In genomic region chr7:12827920-12828319, GRCh38 we compare ENCODE assay signal across 29 cellular contexts.
DNase-seq lines count a peak whose midpoint lies in the region; ATAC-seq, FAIRE-seq and TF ChIP-seq lines count a peak whose summit lies in the region.
"Had no signal": no experiment of that assay in that cellular context is flagged by ENCODE, and none has a peak within 500 bp of the region (broad histone marks: within the 10 kb centered on the region; RNA-seq: fewer than 3 reads in every experiment).

No MANE protein-coding gene starts in this region.

- H3K4me3 ChIP-seq in breast epithelium (no peak overlapping the region), astrocyte (ENCODE audit: insufficient read depth, low read depth, low read length) (no peak overlapping the region)
- H3K4me3 ChIP-seq: gastrocnemius medialis, Peyer's patch, SJSA1, tibial artery had no signal

- POLR2A ChIA-PET in MCF 10A (lab: Yijun Ruan, JAX) = interaction anchor here (0.8 to 1.5 kb wide), 4 partner anchors 8 to 39 kb away, joined by 3 to 6 read pairs (median 3); no protein-coding TSS in a partner anchor

- CTCF ChIA-PET in MCF 10A (lab: Yijun Ruan, JAX) = interaction anchor here (0.5 to 0.6 kb wide), 3 partner anchors 28 to 455 kb away, joined by 3 read pairs; no protein-coding TSS in a partner anchor

- no peaks in the 10 kb centered on the region for H4K20me1 ChIP-seq in astrocyte (ENCODE audit: insufficient read depth, low read length)

- no peak for TF ChIP-seq POLR2A in breast epithelium (IDR thresholded peaks at IDR 0.05)

- no peaks in the 10 kb centered on the region for H3K79me2 ChIP-seq in astrocyte (ENCODE audit: insufficient read depth, low read length)

- no peak overlapping the region for H3K4me2 ChIP-seq in astrocyte (ENCODE audit: low read length)

- H3K4me1 Mint-ChIP-seq in MCF 10A (ENCODE audit: insufficient read depth, unreplicated experiment) (peaks cover 13% of the 10 kb centered on the region), astrocyte (ENCODE audit: low read depth, unreplicated experiment) (peaks cover 5% of the 10 kb centered on the region), type B pancreatic cell (ENCODE audit: unreplicated experiment) (no peaks in the 10 kb centered on the region)
- H3K4me1 Mint-ChIP-seq: activated naive CD8-positive, alpha-beta T cell treated with anti-CD3 and anti-CD28 coated beads for 36 hours; B cell; naive B cell; stimulated activated naive CD8-positive, alpha-beta T cell treated with anti-CD3 and anti-CD28 coated beads, Interleukin-15, amount 100 ng/mL, for 72 hours had no signal

- H3K27me3 Mint-ChIP-seq in MCF 10A (ENCODE audit: insufficient read depth, unreplicated experiment) = no peaks in the 10 kb centered on the region
- no peaks in the 10 kb centered on the region for H3K27me3 Mint-ChIP-seq in astrocyte (ENCODE audit: low read depth, unreplicated experiment)
- no peaks in the 10 kb centered on the region for H3K27me3 Mint-ChIP-seq in type B pancreatic cell
- H3K27me3 Mint-ChIP-seq: B cell; naive B cell; stimulated activated naive CD8-positive, alpha-beta T cell treated with anti-CD3 and anti-CD28 coated beads, Interleukin-15, amount 100 ng/mL, for 72 hours had no signal

- H3K36me3 Mint-ChIP-seq in MCF 10A (ENCODE audit: insufficient read depth, unreplicated experiment) = no peaks in the 10 kb centered on the region
- no peaks in the 10 kb centered on the region for H3K36me3 Mint-ChIP-seq in astrocyte (ENCODE audit: low read depth, unreplicated experiment)
- no peaks in the 10 kb centered on the region for H3K36me3 Mint-ChIP-seq in type B pancreatic cell
- H3K36me3 Mint-ChIP-seq: activated naive CD8-positive, alpha-beta T cell treated with anti-CD3 and anti-CD28 coated beads for 36 hours had no signal

- H3K27ac Mint-ChIP-seq in MCF 10A (ENCODE audit: low read depth, unreplicated experiment) (no peak overlapping the region), astrocyte (ENCODE audit: unreplicated experiment) (no peak overlapping the region), type B pancreatic cell (no peak overlapping the region)
- H3K27ac Mint-ChIP-seq: activated naive CD8-positive, alpha-beta T cell treated with anti-CD3 and anti-CD28 coated beads for 36 hours; activated T-helper 2 cell treated with anti-CD3 and anti-CD28 coated beads, Interferon-gamma antibody, Interleukin-2, Interleukin-4, amounts not matched to agents 10 μg/mL and 5 μg/mL and 100 μg/mL, durations not matched to agents 14 hours and 24 hours and 36 hours; B cell; naive B cell had no signal

- DNase-seq in MCF 10A (ENCODE audit: unreplicated experiment) (peak; percentile 66), breast epithelium (ENCODE audit: low spot score in 2 of 2) (no peak), astrocyte (ENCODE audit: low read depth) (peak; percentile 63), omental fat pad (ENCODE audit: low spot score) (no peak), posterior cingulate gyrus (no peak), type B pancreatic cell (ENCODE audit: extremely low spot score, unreplicated experiment) (no peak)
- no peak for DNase-seq in stimulated activated CD4-positive, alpha-beta T cell treated with anti-CD3 and anti-CD28 coated beads, Interleukin-4, amount 100 ng/mL, for 4 hours
- DNase-seq: activated CD4-positive, alpha-beta T cell treated with anti-CD3 and anti-CD28 coated beads for 48 hours; activated naive CD8-positive, alpha-beta T cell treated with anti-CD3 and anti-CD28 coated beads for 36 hours; COR-L47; dermis blood vessel endothelial cell; gastrocnemius medialis; kidney glomerular epithelial cell; mesendoderm; naive B cell; NCI-H1436; NCI-H524 treated with DMSO at 0.1 percent for 48 hours; Peyer's patch; retina; stimulated activated CD4-positive, alpha-beta T cell treated with anti-CD3 and anti-CD28 coated beads, Interleukin-4, amount 100 ng/mL, for 24 hours; stimulated activated naive CD8-positive, alpha-beta T cell treated with anti-CD3 and anti-CD28 coated beads, Interleukin-15, amount 100 ng/mL, for 72 hours; tibial artery had no signal

- H3K27me3 ChIP-seq in breast epithelium (no peaks in the 10 kb centered on the region), astrocyte (ENCODE audit: insufficient read depth, low read length) (no peaks in the 10 kb centered on the region)
- H3K27me3 ChIP-seq: gastrocnemius medialis, Peyer's patch, SJSA1, tibial artery had no signal

- H3K9me3 Mint-ChIP-seq in MCF 10A (ENCODE audit: unreplicated experiment) = peaks cover 15% of the 10 kb centered on the region
- peaks cover 2% of the 10 kb centered on the region for H3K9me3 Mint-ChIP-seq in astrocyte (ENCODE audit: unreplicated experiment)
- peaks cover 2% of the 10 kb centered on the region for H3K9me3 Mint-ChIP-seq in type B pancreatic cell

- H3K4me1 ChIP-seq in breast epithelium = no peaks in the 10 kb centered on the region
- H3K4me1 ChIP-seq in astrocyte (ENCODE audit: insufficient read depth, low read length) = peaks cover 3% of the 10 kb centered on the region
- H3K4me1 ChIP-seq: gastrocnemius medialis, Peyer's patch, SJSA1, tibial artery had no signal

- no peak overlapping the region for H3K9ac ChIP-seq in astrocyte (ENCODE audit: low read length)

- FAIRE-seq in astrocyte (lab: Jason Lieb, UNC) = no peak
- FAIRE-seq: GM19239 had no signal

- H3K27ac ChIP-seq in breast epithelium (no peak overlapping the region), astrocyte (ENCODE audit: low read depth, low read length) (peak overlapping the region; percentile 3)
- H3K27ac ChIP-seq: 22Rv1, gastrocnemius medialis, HL-60, Peyer's patch, SJSA1, tibial artery had no signal

- H3K36me3 ChIP-seq in breast epithelium (no peaks in the 10 kb centered on the region), astrocyte (ENCODE audit: insufficient read depth, low read length) (no peaks in the 10 kb centered on the region)
- H3K36me3 ChIP-seq: gastrocnemius medialis, Peyer's patch, SJSA1, tibial artery had no signal

- no peak overlapping the region for H2AFZ ChIP-seq in astrocyte (ENCODE audit: low read depth, low read length)

- H3K4me3 Mint-ChIP-seq in MCF 10A (ENCODE audit: unreplicated experiment) (no peak overlapping the region), astrocyte (ENCODE audit: unreplicated experiment) (no peak overlapping the region), type B pancreatic cell (no peak overlapping the region)
- H3K4me3 Mint-ChIP-seq: activated naive CD8-positive, alpha-beta T cell treated with anti-CD3 and anti-CD28 coated beads for 36 hours; B cell; naive B cell; stimulated activated naive CD8-positive, alpha-beta T cell treated with anti-CD3 and anti-CD28 coated beads, Interleukin-15, amount 100 ng/mL, for 72 hours had no signal

- no peak for TF ChIP-seq CTCF in MCF 10A (IDR thresholded peaks at IDR 0.05; ENCODE audit: unreplicated experiment)
- no peak for TF ChIP-seq CTCF in breast epithelium (IDR thresholded peaks at IDR 0.05)
- no peak for TF ChIP-seq CTCF in astrocyte (IDR thresholded peaks at IDR 0.05; ENCODE audit: insufficient read depth, low read depth, low read length)
- no peak for TF ChIP-seq CTCF in omental fat pad (IDR thresholded peaks at IDR 0.05)
- no peak for TF ChIP-seq CTCF in type B pancreatic cell (conservative IDR thresholded peaks at IDR 0.05)

- peak; percentile 91 for ATAC-seq in esophagus mucosa
- ATAC-seq in omental fat pad (ENCODE audit: low FRiP score) = peak; percentile 41
- ATAC-seq: gastrocnemius medialis; stimulated activated naive CD8-positive, alpha-beta T cell treated with anti-CD3 and anti-CD28 coated beads, Interleukin-15, amount 100 ng/mL, for 72 hours had no signal

- intact Hi-C loops in MCF 10A (cut with micrococcal nuclease) = no loop called here
- intact Hi-C loops in breast epithelium (cut with DNase I; ENCODE audit: low total_unique reads) = no loop called here
- intact Hi-C loops in posterior cingulate gyrus (cut with DNase I) = no loop called here

- no TSS peak for BruUV-seq in MCF 10A (replicated peaks; lab: Mats Ljungman, UMichigan)

- H3K9me3 ChIP-seq in breast epithelium = no peaks in the 10 kb centered on the region
- no peaks in the 10 kb centered on the region for H3K9me3 ChIP-seq in astrocyte (ENCODE audit: insufficient read depth, low read depth, low read length)
- H3K9me3 ChIP-seq: gastrocnemius medialis, Peyer's patch, SJSA1, tibial artery had no signal

Comparison
In these comparisons a context has a peak if more than half of its experiments do, and no peak if none do; other contexts are left out.
1. DNase-seq: peak in MCF 10A (single experiment) and astrocyte (single experiment); none in breast epithelium (0 of 2), omental fat pad (single experiment), posterior cingulate gyrus (0 of 10), stimulated activated CD4-positive, alpha-beta T cell treated with anti-CD3 and anti-CD28 coated beads, Interleukin-4, amount 100 ng/mL, for 4 hours (0 of 2) and type B pancreatic cell (single experiment).